ENCODE assay signal across 21 cellular contexts in the genomic region with DNA sequence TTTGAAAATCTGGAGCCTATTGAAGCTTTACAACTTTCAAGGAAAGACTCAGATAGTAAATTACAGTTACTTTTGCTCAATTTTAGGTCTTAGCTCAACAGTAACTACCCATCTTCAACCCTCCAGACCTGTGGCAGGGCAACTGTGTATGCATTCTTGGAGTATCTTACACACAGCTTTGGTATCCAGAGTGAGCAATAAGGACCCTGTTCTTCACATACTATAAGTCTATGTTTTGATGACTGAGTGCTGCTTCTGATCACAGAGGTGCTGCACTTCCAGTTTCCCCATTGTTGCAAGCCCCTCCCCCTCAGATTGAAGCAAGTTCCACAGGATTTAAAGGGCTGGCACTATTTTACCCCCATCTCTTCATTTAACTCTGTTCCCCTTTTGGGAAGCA.
DNase-seq lines count a peak whose midpoint lies in the region; ATAC-seq and TF ChIP-seq lines count a peak whose summit lies in the region.
"Had no signal": no experiment of that assay in that cellular context is flagged by ENCODE, and none has a peak within 500 bp of the region (broad histone marks: within the 10 kb centered on the region; RNA-seq: fewer than 3 reads in every experiment).

No MANE protein-coding gene starts in this region.

- H3K4me2 ChIP-seq in GM23248 (ENCODE audit: unreplicated experiment) (no peak overlapping the region), mesenchymal stem cell (ENCODE audit: low read length, poor library complexity, severe bottlenecking) (no peak overlapping the region)

- in situ Hi-C loops in GM23248 (cut with MboI), result no loop called here

- no peak overlapping the region for H2BK12ac ChIP-seq in mesenchymal stem cell (ENCODE audit: low read length in 2 of 2)

- no peaks in the 10 kb centered on the region for H4K20me1 ChIP-seq in GM23248 (ENCODE audit: insufficient read depth)

- no peak overlapping the region for H3K18ac ChIP-seq in mesenchymal stem cell (ENCODE audit: low read depth in 1 of 2, low read length in 2 of 2)

- H4K91ac ChIP-seq in mesenchymal stem cell (ENCODE audit: low read length), result no peak overlapping the region

- H3K4ac ChIP-seq in mesenchymal stem cell (ENCODE audit: low read depth in 1 of 2, low read length in 2 of 2), result no peak overlapping the region

- no peaks in the 10 kb centered on the region for H3K79me1 ChIP-seq in mesenchymal stem cell (replicated peaks; ENCODE audit: low read length, poor library complexity, severe bottlenecking)

- H3K9me3 ChIP-seq in GM23248 (ENCODE audit: low read depth) (no peaks in the 10 kb centered on the region), SJSA1 (replicated peaks) (no peaks in the 10 kb centered on the region), mesenchymal stem cell (ENCODE audit: control insufficient read depth, low read length) (no peaks in the 10 kb centered on the region)

- H3K27ac ChIP-seq in GM23248 (no peak overlapping the region), SJSA1 (peak overlapping the region; percentile 59), mesenchymal stem cell (ENCODE audit: low read length, poor library complexity, severe bottlenecking) (no peak overlapping the region)
- H3K27ac ChIP-seq: SK-N-MC had no signal

- H4K8ac ChIP-seq in mesenchymal stem cell (ENCODE audit: low read length), result no peak overlapping the region

- H3F3A ChIP-seq in GM23248 (ENCODE audit: insufficient read depth), result no peaks in the 10 kb centered on the region

- H3K27me3 ChIP-seq in GM23248 (replicated peaks; ENCODE audit: insufficient read depth), result no peaks in the 10 kb centered on the region
- H3K27me3 ChIP-seq in SJSA1 (replicated peaks), result no peaks in the 10 kb centered on the region
- no peaks in the 10 kb centered on the region for H3K27me3 ChIP-seq in mesenchymal stem cell (ENCODE audit: control insufficient read depth in 1 of 2, insufficient read depth in 1 of 2, low read length in 2 of 2)

- H3K4me1 ChIP-seq in GM23248 (ENCODE audit: insufficient read depth) (no peaks in the 10 kb centered on the region), SJSA1 (replicated peaks) (peaks cover 31% of the 10 kb centered on the region), mesenchymal stem cell (ENCODE audit: control insufficient read depth, insufficient read depth, low read depth, low read length) (no peaks in the 10 kb centered on the region)

- H2AK5ac ChIP-seq in mesenchymal stem cell (ENCODE audit: low read length, severe bottlenecking), result no peak overlapping the region

- no peak for ATAC-seq in HG03469 (IDR thresholded peaks at IDR 0.05; ENCODE audit: unreplicated experiment)
- ATAC-seq: CD8-positive, alpha-beta T cell had no signal

- H2AFZ ChIP-seq in GM23248 (no peak overlapping the region), mesenchymal stem cell (ENCODE audit: low read depth, low read length) (no peak overlapping the region)

- H3K14ac ChIP-seq in mesenchymal stem cell (ENCODE audit: low read length in 2 of 2), result no peak overlapping the region

- no peak overlapping the region for H2BK5ac ChIP-seq in mesenchymal stem cell (ENCODE audit: low read depth, low read length, poor library complexity, severe bottlenecking)

- H3K23ac ChIP-seq in mesenchymal stem cell (ENCODE audit: low read length in 2 of 2), result no peak overlapping the region

- no peak overlapping the region for H2BK15ac ChIP-seq in mesenchymal stem cell (ENCODE audit: low read depth, poor library complexity, severe bottlenecking)

- H2BK120ac ChIP-seq in mesenchymal stem cell (ENCODE audit: low read depth, low read length), result no peak overlapping the region

- H3K36me3 ChIP-seq in GM23248 (ENCODE audit: low read depth) (no peaks in the 10 kb centered on the region), SJSA1 (no peaks in the 10 kb centered on the region), mesenchymal stem cell (ENCODE audit: control insufficient read depth in 1 of 2, insufficient read depth in 2 of 2, low read depth in 1 of 2, low read length in 2 of 2) (no peaks in the 10 kb centered on the region)

- no peak for TF ChIP-seq CTCF in epithelial cell of esophagus (IDR thresholded peaks at IDR 0.05; ENCODE audit: insufficient read depth, low read depth, low read length, missing control alignments)

- H3K9ac ChIP-seq in GM23248 (no peak overlapping the region), mesenchymal stem cell (ENCODE audit: low read length) (no peak overlapping the region)

- no peaks in the 10 kb centered on the region for H3K79me2 ChIP-seq in GM23248 (ENCODE audit: insufficient read depth)

- peak; percentile 6 for DNase-seq in GM23248
- DNase-seq in SJSA1 (ENCODE audit: low read depth in 1 of 2, low spot score in 2 of 2), result peak; percentile 70 to 75
- DNase-seq in epithelial cell of esophagus (ENCODE audit: low read depth), result peak; percentile 36
- DNase-seq in kidney tubule cell (ENCODE audit: low spot score), result peak; percentile 62
- no peak for DNase-seq in NCI-H1417 treated with DMSO at 0.1 percent for 48 hours (lab: John Stamatoyannopoulos, UW)
- no peak for DNase-seq in mesenchymal stem cell
- DNase-seq in SK-N-DZ (ENCODE audit: low spot score), result no peak
- DNase-seq: AML-193; C1 segment of cervical spinal cord; CD8-positive, alpha-beta T cell; GF-D8; H9; Karpas-422; NCI-H1694 treated with DMSO at 0.1 percent for 48 hours; NCI-H2081 treated with DMSO at 0.1 percent for 48 hours; NCI-H2171 treated with DMSO at 0.1 percent for 48 hours; NCI-H526; OCI-M1; Right ventricle myocardium superior had no signal

- no peaks in the 10 kb centered on the region for H3K9me2 ChIP-seq in GM23248 (ENCODE audit: insufficient read depth)

- H3K4me3 ChIP-seq in GM23248, result no peak overlapping the region
- no peak overlapping the region for H3K4me3 ChIP-seq in SJSA1
- H3K4me3 ChIP-seq in epithelial cell of esophagus (ENCODE audit: low read length), result no peak overlapping the region
- no peak overlapping the region for H3K4me3 ChIP-seq in mesenchymal stem cell (ENCODE audit: insufficient read depth in 1 of 2, low read depth in 1 of 2, low read length in 2 of 2)
- H3K4me3 ChIP-seq: SK-N-MC had no signal

Comparison
In these comparisons a context has a peak if more than half of its experiments do, and no peak if none do; other contexts are left out.
1. DNase-seq: peak in GM23248 (single experiment), SJSA1 (2 of 2), epithelial cell of esophagus (single experiment) and kidney tubule cell (single experiment); none in NCI-H1417 treated with DMSO at 0.1 percent for 48 hours (single experiment), mesenchymal stem cell (single experiment) and SK-N-DZ (single experiment).